26 cellular contexts compared by ENCODE assay signal in genomic region chr13:77774181-77774580, GRCh38.
"Had no signal": no experiment of that assay in that cellular context is flagged by ENCODE, and none has a peak within 500 bp of the region (broad histone marks: within the 10 kb centered on the region; RNA-seq: fewer than 3 reads in every experiment).

No MANE protein-coding gene starts in this region.

- H3K9me3 ChIP-seq: mucosa of descending colon, pancreas, prostate gland, tibial nerve, uterus had no signal

- H3K4me1 Mint-ChIP-seq: immature natural killer cell; naive thymus-derived CD4-positive, alpha-beta T cell; nephron; stimulated activated memory B cell treated with anti-CD40 and anti-IgM and Interleukin-4, amounts not matched to agents 10 μg/mL and 1 μg/mL and 100 μg/mL, for 72 hours; stimulated activated naive CD8-positive, alpha-beta T cell treated with anti-CD3 and anti-CD28 coated beads, Interleukin-15, amount 100 ng/mL, for 72 hours had no signal

- H3K4me1 ChIP-seq: left ventricle myocardium inferior, prostate gland, tibial nerve, uterus had no signal

- H3K4me3 ChIP-seq: left ventricle myocardium inferior, lung, mucosa of descending colon, pancreas, prostate gland, skin epidermis, tibial nerve, uterus had no signal

- DNase-seq: hypothalamus; immature natural killer cell; kidney; left ventricle myocardium inferior; midbrain; mucosa of descending colon; naive thymus-derived CD4-positive, alpha-beta T cell; nucleus accumbens; pancreas; posterior cingulate gyrus; retina; right cardiac atrium; stimulated activated CD4-positive, alpha-beta T cell treated with anti-CD3 and anti-CD28 coated beads, Interleukin-4, amount 100 ng/mL, for 24 hours; stimulated activated naive CD4-positive, alpha-beta T cell treated with Interleukin-2 at 50 U/mL for 16 hours; stimulated activated naive CD8-positive, alpha-beta T cell treated with anti-CD3 and anti-CD28 coated beads, Interleukin-15, amount 100 ng/mL, for 72 hours; substantia nigra; uterus had no signal

- H3K27me3 Mint-ChIP-seq: naive thymus-derived CD4-positive, alpha-beta T cell; stimulated activated memory B cell treated with anti-CD40 and anti-IgM and Interleukin-4, amounts not matched to agents 10 μg/mL and 1 μg/mL and 100 μg/mL, for 72 hours; stimulated activated naive CD8-positive, alpha-beta T cell treated with anti-CD3 and anti-CD28 coated beads, Interleukin-15, amount 100 ng/mL, for 72 hours; type B pancreatic cell had no signal

- H3K9me3 Mint-ChIP-seq: immature natural killer cell; nephron; stimulated activated memory B cell treated with anti-CD40 and anti-IgM and Interleukin-4, amounts not matched to agents 10 μg/mL and 1 μg/mL and 100 μg/mL, for 72 hours; type B pancreatic cell had no signal

- H3K27ac Mint-ChIP-seq: immature natural killer cell; nephron; stimulated activated memory B cell treated with anti-CD40 and anti-IgM and Interleukin-4, amounts not matched to agents 10 μg/mL and 1 μg/mL and 100 μg/mL, for 72 hours; type B pancreatic cell had no signal

- ATAC-seq: mucosa of descending colon; naive thymus-derived CD4-positive, alpha-beta T cell; pancreas; right cardiac atrium; sciatic nerve; stimulated activated memory B cell treated with anti-CD40 and anti-IgM and Interleukin-4, amounts not matched to agents 10 μg/mL and 1 μg/mL and 100 μg/mL, for 72 hours; stimulated activated naive CD8-positive, alpha-beta T cell treated with anti-CD3 and anti-CD28 coated beads, Interleukin-15, amount 100 ng/mL, for 72 hours had no signal

- H3K4me3 Mint-ChIP-seq: immature natural killer cell; naive thymus-derived CD4-positive, alpha-beta T cell; nephron; neural crest cell; stimulated activated memory B cell treated with anti-CD40 and anti-IgM and Interleukin-4, amounts not matched to agents 10 μg/mL and 1 μg/mL and 100 μg/mL, for 72 hours; stimulated activated naive CD8-positive, alpha-beta T cell treated with anti-CD3 and anti-CD28 coated beads, Interleukin-15, amount 100 ng/mL, for 72 hours; type B pancreatic cell had no signal

- H3K27me3 ChIP-seq: pancreas, tibial nerve, uterus had no signal

- H3K36me3 ChIP-seq: left ventricle myocardium inferior, pancreas, prostate gland, tibial nerve, uterus had no signal
